ENCODE assay signal across 8 cellular contexts in genomic region chr16:70198230-70198629, GRCh38. TPM values are rescaled to one million over a fixed set of nuclear protein-coding genes. Genes with fewer than 3 reads are reported as not detected.
"Had no signal": no experiment of that assay in that cellular context is flagged by ENCODE, and none has a peak within 500 bp of the region (broad histone marks: within the 10 kb centered on the region; RNA-seq: fewer than 3 reads in every experiment).

No MANE protein-coding gene starts in this region.

RNA-seq across cellular contexts. Expression of gene CLEC18C, which starts 24.6 kb away (rescaled TPM):
- total RNA-seq: hepatocyte, left ventricle myocardium inferior, left ventricle myocardium superior, mesenteric fat pad, mesothelial cell of epicardium had no signal
- polyA plus RNA-seq: hepatocyte, immature natural killer cell, keratinocyte, mammary epithelial cell had no signal
